Comparison of ENCODE assay signal across 1 cellular context in genomic region chr6:30060634-30060981, GRCh38.
A peak's percentile ranks its signal among the peaks of the same experiment; 100 is the strongest.
TF ChIP-seq lines count a peak whose summit lies in the region.

No MANE protein-coding gene starts in this region.

TF ChIP-seq in K562, 482 proteins besides CTCF, POLR2A, EP300 and RAD21 (continued from another document):
- peak; percentile 61; the same call in 1 of the 2 replicates for TF ChIP-seq MGA (IDR thresholded peaks at IDR 0.05)
- TF ChIP-seq ARID4B (CRISPR knock-in tag; IDR thresholded peaks at IDR 0.05), result peak; percentile 4; the same call in 1 of the 2 replicates
- peak; percentile 38; the same call in 1 of the 2 replicates for TF ChIP-seq NFE2 (IDR thresholded peaks at IDR 0.05; ENCODE audit: low read depth)
